ENCODE assay signal across 10 cellular contexts in genomic region chr2:222295368-222296041, GRCh38. TPM values are rescaled to one million over a fixed set of nuclear protein-coding genes. Genes with fewer than 3 reads are reported as not detected.
A peak's percentile ranks its signal among the peaks of the same experiment; 100 is the strongest.
DNase-seq lines count a peak whose midpoint lies in the region; ATAC-seq, FAIRE-seq and TF ChIP-seq lines count a peak whose summit lies in the region.
"Had no signal": no experiment of that assay in that cellular context is flagged by ENCODE, and none has a peak within 500 bp of the region (broad histone marks: within the 10 kb centered on the region; RNA-seq: fewer than 3 reads in every experiment).

No MANE protein-coding gene starts in this region.

- no peak overlapping the region for H3K27ac Mint-ChIP-seq in activated naive CD4-positive, alpha-beta T cell treated with anti-CD3 and anti-CD28 coated beads for 36 hours
- H3K27ac Mint-ChIP-seq in astrocyte (ENCODE audit: unreplicated experiment): no peak overlapping the region

- in situ Hi-C loops in HepG2 (cut with HindIII; ENCODE audit: extremely low pct_ligation_motif_present, low pct_unique_long_range_greater_than_20kb): no loop called here

- ATAC-seq in HepG2: no peak
- no peak for ATAC-seq in thoracic aorta (ENCODE audit: insufficient number of reproducible peaks, low FRiP score, low read depth)
- no peak for ATAC-seq in GM19463 (IDR thresholded peaks at IDR 0.05; ENCODE audit: unreplicated experiment)

- no TSS peak for BruUV-seq in HepG2 (replicated peaks; lab: Mats Ljungman, UMichigan)

- H3K9me3 ChIP-seq in astrocyte (ENCODE audit: insufficient read depth, low read depth, low read length) (peaks cover 3% of the 10 kb centered on the region), HepG2 (ENCODE audit: low read length) (no peaks in the 10 kb centered on the region), thoracic aorta (no peaks in the 10 kb centered on the region)

- FAIRE-seq in astrocyte (lab: Jason Lieb, UNC): no peak
- FAIRE-seq in HepG2 (lab: Jason Lieb, UNC): no peak

- POLR2A ChIA-PET in HepG2 (lab: Yijun Ruan, JAX): no interaction called here

- H3K9ac ChIP-seq in astrocyte (ENCODE audit: low read length): peak overlapping the region; percentile 85
- H3K9ac ChIP-seq in HepG2 (ENCODE audit: insufficient read depth, low read depth, low read length): no peak overlapping the region

- peak overlapping the region; percentile 29 for H3K4me3 Mint-ChIP-seq in activated naive CD4-positive, alpha-beta T cell treated with anti-CD3 and anti-CD28 coated beads for 36 hours
- H3K4me3 Mint-ChIP-seq in astrocyte (ENCODE audit: unreplicated experiment): no peak overlapping the region

- H3K36me3 Mint-ChIP-seq in activated naive CD4-positive, alpha-beta T cell treated with anti-CD3 and anti-CD28 coated beads for 36 hours (ENCODE audit: low read depth): peaks cover 4% of the 10 kb centered on the region
- H3K36me3 Mint-ChIP-seq in astrocyte (ENCODE audit: low read depth, unreplicated experiment): no peaks in the 10 kb centered on the region

- no peaks in the 10 kb centered on the region for H3K36me3 ChIP-seq in astrocyte (ENCODE audit: insufficient read depth, low read length)
- no peaks in the 10 kb centered on the region for H3K36me3 ChIP-seq in HepG2 (replicated peaks in 1 of 2; ENCODE audit: control insufficient read depth in 1 of 2, insufficient read depth in 2 of 2, low read length in 2 of 2)
- no peaks in the 10 kb centered on the region for H3K36me3 ChIP-seq in thoracic aorta

- TF ChIP-seq CTCF in astrocyte (IDR thresholded peaks at IDR 0.05; ENCODE audit: insufficient read depth, low read depth, low read length) (no peak), HepG2 (CRISPR knock-in tag; IDR thresholded peaks at IDR 0.05) (no peak), thoracic aorta (IDR thresholded peaks at IDR 0.05) (no peak)

- H3K4me3 ChIP-seq in astrocyte (ENCODE audit: insufficient read depth, low read depth, low read length) (peak overlapping the region; percentile 73), HepG2 (replicated peaks in 1 of 3; ENCODE audit: insufficient read depth in 1 of 3, low read depth in 2 of 3, low read length in 3 of 3) (peak overlapping the region in 1 of 3 experiments; percentile 12; a peak in 2 of 6 replicates), thoracic aorta (peak overlapping the region; percentile 65)

- CTCF ChIA-PET in activated naive CD4-positive, alpha-beta T cell treated with anti-CD3 and anti-CD28 coated beads for 36 hours (lab: Charles Lee): no interaction called here
- CTCF ChIA-PET in HepG2 (lab: Yijun Ruan, JAX; ENCODE audit: low intra/inter-chr PET ratio, low total read pairs): no interaction called here

- H3K9me3 Mint-ChIP-seq in activated naive CD4-positive, alpha-beta T cell treated with anti-CD3 and anti-CD28 coated beads for 36 hours: no peaks in the 10 kb centered on the region
- H3K9me3 Mint-ChIP-seq in astrocyte (ENCODE audit: unreplicated experiment): peaks cover 24% of the 10 kb centered on the region

- peaks cover 28% of the 10 kb centered on the region for H3K4me1 Mint-ChIP-seq in activated naive CD4-positive, alpha-beta T cell treated with anti-CD3 and anti-CD28 coated beads for 36 hours (ENCODE audit: low read depth)
- no peaks in the 10 kb centered on the region for H3K4me1 Mint-ChIP-seq in astrocyte (ENCODE audit: low read depth, unreplicated experiment)

- TF ChIP-seq POLR2A in HepG2 (IDR thresholded peaks at IDR 0.05; ENCODE audit: insufficient read depth in 1 of 2, low read depth in 2 of 2, low read length in 2 of 2): no peak

- H3K79me2 ChIP-seq in astrocyte (ENCODE audit: insufficient read depth, low read length): peaks cover 48% of the 10 kb centered on the region
- no peaks in the 10 kb centered on the region for H3K79me2 ChIP-seq in HepG2 (ENCODE audit: insufficient read depth, low read length)

- peaks cover 50% of the 10 kb centered on the region for H3K27me3 ChIP-seq in astrocyte (ENCODE audit: insufficient read depth, low read length)
- H3K27me3 ChIP-seq in HepG2 (ENCODE audit: control insufficient read depth in 1 of 2, insufficient read depth in 2 of 2, low read length in 2 of 2): peaks cover 34 to 99% of the 10 kb centered on the region in 2 experiments
- H3K27me3 ChIP-seq in thoracic aorta (replicated peaks; ENCODE audit: insufficient read depth): peaks cover 34% of the 10 kb centered on the region

- peak overlapping the region; percentile 47 for H2AFZ ChIP-seq in astrocyte (ENCODE audit: low read depth, low read length)
- H2AFZ ChIP-seq in HepG2 (ENCODE audit: low read length): no peak overlapping the region

- H4K20me1 ChIP-seq in astrocyte (ENCODE audit: insufficient read depth, low read length) (peaks cover 6% of the 10 kb centered on the region), HepG2 (ENCODE audit: insufficient read depth, low read length) (no peaks in the 10 kb centered on the region; the same call in 1 of the 2 replicates)

- H3K4me1 ChIP-seq in astrocyte (ENCODE audit: insufficient read depth, low read length) (peaks cover 12% of the 10 kb centered on the region), HepG2 (ENCODE audit: insufficient read depth, low read length) (no peaks in the 10 kb centered on the region), thoracic aorta (ENCODE audit: control insufficient read depth in 1 of 2, low read depth in 2 of 2) (peaks cover 23 to 45% of the 10 kb centered on the region in 2 donors)

- TF ChIP-seq RAD21 in HepG2 (CRISPR knock-in tag; IDR thresholded peaks at IDR 0.05): no peak

- 19% methylated on average over 32 of the region's 33 CpGs for WGBS in HepG2 (ENCODE audit: low lambda C conversion rate)

- TF ChIP-seq EP300 in HepG2 (IDR thresholded peaks at IDR 0.05; ENCODE audit: low read depth in 2 of 2, low read length in 2 of 2) (no peak), HepG2 (CRISPR knock-in tag; IDR thresholded peaks at IDR 0.05; ENCODE audit: borderline replicate concordance) (no peak)

- intact Hi-C loops in activated naive CD4-positive, alpha-beta T cell treated with anti-CD3 and anti-CD28 coated beads for 36 hours (cut with micrococcal nuclease): loop anchor here (1.0 to 2.0 kb wide), 2 partner anchors 9 to 17 kb away; no protein-coding TSS in a partner anchor
- intact Hi-C loops in HepG2 (cut with micrococcal nuclease; ENCODE audit: unreplicated experiment): no loop called here

- H3K27ac ChIP-seq in astrocyte (ENCODE audit: low read depth, low read length): peak overlapping the region; percentile 68
- H3K27ac ChIP-seq in HepG2 (ENCODE audit: extremely low read length, insufficient read depth, low read length): no peak overlapping the region
- H3K27ac ChIP-seq in thoracic aorta: no peak overlapping the region
- H3K27ac ChIP-seq: C4-2B had no signal

- peak overlapping the region; percentile 87 for H3K4me2 ChIP-seq in astrocyte (ENCODE audit: low read length)
- H3K4me2 ChIP-seq in HepG2 (ENCODE audit: low read depth, low read length): 0 out of 2 replicates have a peak overlapping the region, but pooled peaks have one; percentile 35

- peaks cover 89% of the 10 kb centered on the region for H3K27me3 Mint-ChIP-seq in activated naive CD4-positive, alpha-beta T cell treated with anti-CD3 and anti-CD28 coated beads for 36 hours (ENCODE audit: low read depth)
- H3K27me3 Mint-ChIP-seq in astrocyte (ENCODE audit: low read depth, unreplicated experiment): peaks cover 90% of the 10 kb centered on the region

- no peak for DNase-seq in activated naive CD4-positive, alpha-beta T cell treated with anti-CD3 and anti-CD28 coated beads for 36 hours
- DNase-seq in activated naive CD4-positive, alpha-beta T cell treated with Interleukin-2 at 50 U/mL for 16 hours: no peak
- DNase-seq in astrocyte (ENCODE audit: low read depth) (no peak), HepG2 (ENCODE audit: low spot score) (no peak), thoracic aorta (ENCODE audit: low spot score) (no peak), NCI-H1694 (lab: John Stamatoyannopoulos, UW) (no peak), SHP77 treated with DMSO at 0.1 percent for 48 hours (lab: John Stamatoyannopoulos, UW) (no peak)
- DNase-seq: activated CD8-positive, alpha-beta memory T cell treated with anti-CD3 and anti-CD28 coated beads, Interleukin-2, amount 50 U/mL, for 48 hours had no signal

TF ChIP-seq in HepG2, 621 proteins besides CTCF, POLR2A, EP300 and RAD21 (continues in another document):
- TF ChIP-seq EZH2 (conservative IDR thresholded peaks at IDR 0.05; ENCODE audit: low read depth, low read length) (peak; percentile 95), ZNF569 (CRISPR knock-in tag; IDR thresholded peaks at IDR 0.05; ENCODE audit: borderline replicate concordance) (no peak), CBFB (CRISPR knock-in tag; IDR thresholded peaks at IDR 0.05) (no peak), ZNF607 (CRISPR knock-in tag; IDR thresholded peaks at IDR 0.05; ENCODE audit: borderline replicate concordance) (no peak)

RNA-seq across cellular contexts. Expression of gene PAX3, which starts 3.3 kb away (rescaled TPM):
- total RNA-seq in activated naive CD4-positive, alpha-beta T cell treated with anti-CD3 and anti-CD28 coated beads for 36 hours: not detected
- total RNA-seq in astrocyte (not detected in 2 replicates), HepG2 (2016; rRNA removed; fragmentation: Illumina TruSeq; extraction: Trizol) (not detected in 2 replicates), thoracic aorta (not detected)
- not detected in 2 replicates for total RNA-seq in HepG2 (2016; cell fraction: cytosol; rRNA removed; fragmentation: Illumina TruSeq; extraction: Trizol; ENCODE audit: low read depth)
- total RNA-seq in HepG2 (2016; cell fraction: insoluble cytoplasmic fraction; rRNA removed; fragmentation: Illumina TruSeq; extraction: Trizol): not detected in 2 replicates
- total RNA-seq in HepG2 (2016; cell fraction: membrane; rRNA removed; fragmentation: Illumina TruSeq; extraction: Trizol): not detected in 2 replicates
- total RNA-seq in HepG2 (2016; cell fraction: nucleus; rRNA removed; fragmentation: Illumina TruSeq; extraction: Trizol): not detected in 2 replicates
- 0.07 TPM in 1 of 2 replicates, not detected in the other for polyA plus RNA-seq in HepG2 (2011; rRNA removed)
- not detected in 2 replicates for polyA plus RNA-seq in HepG2 (2011; cell fraction: cytosol; rRNA removed)
- not detected in 2 replicates for polyA plus RNA-seq in HepG2 (2011; cell fraction: nucleus; rRNA removed)
- polyA plus RNA-seq in HepG2 (2012): not detected in 2 replicates
- not detected in 2 replicates for polyA plus RNA-seq in HepG2 (2016; cell fraction: cytosol; fragmentation: Illumina TruSeq; extraction: Trizol; ENCODE audit: low read depth)
- polyA plus RNA-seq in HepG2 (2016; cell fraction: insoluble cytoplasmic fraction; fragmentation: Illumina TruSeq; extraction: Trizol; ENCODE audit: low read depth): not detected in 2 replicates
- not detected in 2 replicates for polyA plus RNA-seq in HepG2 (2016; cell fraction: membrane; fragmentation: Illumina TruSeq; extraction: Trizol; ENCODE audit: low read depth)
- not detected in 2 replicates for polyA plus RNA-seq in HepG2 (2016; cell fraction: nucleus; fragmentation: Illumina TruSeq; extraction: Trizol; ENCODE audit: insufficient read depth, low read depth)
- not detected in 2 replicates for polyA minus RNA-seq in HepG2 (2011; rRNA and poly(A)+ RNA removed; ENCODE audit: low replicate concordance)
- polyA minus RNA-seq in HepG2 (2011; cell fraction: cytosol; rRNA and poly(A)+ RNA removed): not detected in 2 replicates
- not detected in 2 replicates for polyA minus RNA-seq in HepG2 (2011; cell fraction: nucleus; rRNA and poly(A)+ RNA removed)
